In genomic region chr6:2842139-2842552, GRCh38 we compare ENCODE assay signal across 9 cellular contexts. TPM values are rescaled to one million over a fixed set of nuclear protein-coding genes. Genes with fewer than 3 reads are reported as not detected.
DNase-seq lines count a peak whose midpoint lies in the region; ATAC-seq, FAIRE-seq and TF ChIP-seq lines count a peak whose summit lies in the region.
"Had no signal": no experiment of that assay in that cellular context is flagged by ENCODE, and none has a peak within 500 bp of the region (broad histone marks: within the 10 kb centered on the region; RNA-seq: fewer than 3 reads in every experiment).

No MANE protein-coding gene starts in this region.

- H3K4me1 ChIP-seq in K562 (replicated peaks in 1 of 2; ENCODE audit: control insufficient read depth in 2 of 2, insufficient read depth in 2 of 2, low read length in 2 of 2): peaks cover 27 to 36% of the 10 kb centered on the region in 2 experiments
- peaks cover 0 to 40% (median 36%) of the 10 kb centered on the region in 4 donors for H3K4me1 ChIP-seq in tibial artery
- H3K4me1 ChIP-seq in mucosa of descending colon (ENCODE audit: low read depth): peaks cover 30% of the 10 kb centered on the region
- H3K4me1 ChIP-seq: BE2C had no signal

- H3K27ac ChIP-seq in K562 (ENCODE audit: extremely low read depth, low read depth, low read length): peak overlapping the region; percentile 84
- peak overlapping the region; percentile 94 to 97 for H3K27ac ChIP-seq in tibial artery

- H3K9me3 ChIP-seq in K562 (replicated peaks; ENCODE audit: control insufficient read depth, insufficient read depth, low read depth, low read length) (no peaks in the 10 kb centered on the region), tibial artery (no peaks in the 10 kb centered on the region), mucosa of descending colon (no peaks in the 10 kb centered on the region)
- H3K9me3 ChIP-seq: BE2C had no signal

- BruUV-seq in K562 (replicated peaks; lab: Mats Ljungman, UMichigan): no TSS peak

- H3K27me3 Mint-ChIP-seq in activated T-cell treated with anti-CD3 and anti-CD28 coated beads, Interleukin-2, amount 50 U/mL, for 24 hours: no peaks in the 10 kb centered on the region
- H3K27me3 Mint-ChIP-seq in memory B cell: no peaks in the 10 kb centered on the region

- ATAC-seq in K562 (no peak), memory B cell (ENCODE audit: low read depth) (no peak), mucosa of descending colon (no peak)

- H3K9me3 Mint-ChIP-seq in activated T-cell treated with anti-CD3 and anti-CD28 coated beads, Interleukin-2, amount 50 U/mL, for 24 hours: no peaks in the 10 kb centered on the region
- H3K9me3 Mint-ChIP-seq in memory B cell: no peaks in the 10 kb centered on the region

- CTCF ChIA-PET in K562 (lab: Yijun Ruan, JAX; ENCODE audit: low intra/inter-chr PET ratio): interaction anchor here (1.2 kb wide), 1 partner anchor 70 kb away, joined by 4 read pairs; no protein-coding TSS in a partner anchor

- intact Hi-C loops in K562 (cut with micrococcal nuclease): no loop called here
- intact Hi-C loops in tibial artery (cut with DNase I; ENCODE audit: low total_unique reads): loop anchor here (5.0 kb wide), 3 partner anchors 50 to 145 kb away; no protein-coding TSS in a partner anchor
- intact Hi-C loops in mucosa of descending colon (cut with DNase I, micrococcal nuclease): loop anchor here in 1 of 2 donors (5.0 kb wide), 1 partner anchor 50 kb away; no protein-coding TSS in a partner anchor

- H3K36me3 ChIP-seq in K562 (ENCODE audit: control insufficient read depth, insufficient read depth, low read length) (peaks cover 27% of the 10 kb centered on the region), tibial artery (peaks cover 7 to 25% (median 13%) of the 10 kb centered on the region in 3 donors), mucosa of descending colon (ENCODE audit: low read depth) (no peaks in the 10 kb centered on the region)
- H3K36me3 ChIP-seq: BE2C had no signal

- WGBS in K562 (ENCODE audit: insufficient coverage, low coverage, missing lambda C conversion rate): 12% methylated on average over 2 of the region's 2 CpGs

- in situ Hi-C loops in K562 (cut with MboI): loop anchor here (5.0 kb wide), 2 partner anchors 55 to 210 kb away; no protein-coding TSS in a partner anchor

- H3K27me3 ChIP-seq in K562 (ENCODE audit: control insufficient read depth in 2 of 2, insufficient read depth in 2 of 2, low read length in 2 of 2) (no peaks in the 10 kb centered on the region), tibial artery (no peaks in the 10 kb centered on the region)
- H3K27me3 ChIP-seq: BE2C had no signal

- H3K4me3 Mint-ChIP-seq in activated T-cell treated with anti-CD3 and anti-CD28 coated beads, Interleukin-2, amount 50 U/mL, for 24 hours: peak overlapping the region; percentile 87
- H3K4me3 Mint-ChIP-seq in memory B cell: peak overlapping the region; percentile 85

- peak overlapping the region; percentile 89 for H2AFZ ChIP-seq in K562 (ENCODE audit: low read depth, low read length)

- no peaks in the 10 kb centered on the region for H4K20me1 ChIP-seq in K562 (replicated peaks; ENCODE audit: control insufficient read depth, insufficient read depth, low read length)

- peak overlapping the region; percentile 52 for H3K4me3 ChIP-seq in K562
- H3K4me3 ChIP-seq in tibial artery: peak overlapping the region; percentile 68 to 78
- H3K4me3 ChIP-seq in mucosa of descending colon: no peak overlapping the region

- TF ChIP-seq RAD21 in K562 (CRISPR knock-in tag; conservative IDR thresholded peaks at IDR 0.05 in 1 of 2, IDR thresholded peaks at IDR 0.05 in 1 of 2): no peak

- H3K4me2 ChIP-seq in K562 (ENCODE audit: insufficient read depth, low read length): peak overlapping the region; percentile 83

- FAIRE-seq in K562 (lab: Jason Lieb, UNC): no peak

- peaks cover 70% of the 10 kb centered on the region for H3K4me1 Mint-ChIP-seq in activated T-cell treated with anti-CD3 and anti-CD28 coated beads, Interleukin-2, amount 50 U/mL, for 24 hours (ENCODE audit: low read depth)
- H3K4me1 Mint-ChIP-seq in memory B cell: peaks cover 39% of the 10 kb centered on the region

- peaks cover 36% of the 10 kb centered on the region for H3K36me3 Mint-ChIP-seq in activated T-cell treated with anti-CD3 and anti-CD28 coated beads, Interleukin-2, amount 50 U/mL, for 24 hours (ENCODE audit: low read depth)
- peaks cover 15% of the 10 kb centered on the region for H3K36me3 Mint-ChIP-seq in memory B cell

- H3K9ac ChIP-seq in K562 (ENCODE audit: insufficient read depth in 1 of 2, low read depth in 2 of 2, low read length in 2 of 2): peak overlapping the region; percentile 67 to 92

- TF ChIP-seq EP300 in K562 (IDR thresholded peaks at IDR 0.05; ENCODE audit: low read length): no peak

- TF ChIP-seq CTCF in K562 (IDR thresholded peaks at IDR 0.05 in 2 of 3, conservative IDR thresholded peaks at IDR 0.05 in 1 of 3; ENCODE audit: insufficient read depth in 2 of 3, low read depth in 1 of 3, low read length in 3 of 3) (no peak), tibial artery (IDR thresholded peaks at IDR 0.05) (no peak), mucosa of descending colon (IDR thresholded peaks at IDR 0.05) (no peak)

- no peak for DNase-seq in activated T-cell treated with anti-CD3 and anti-CD28 coated beads, Interleukin-2, amount 50 U/mL, for 24 hours
- no peak for DNase-seq in activated T-cell treated with anti-CD3 and anti-CD28 coated beads for 4 hours
- no peak for DNase-seq in K562 (ENCODE audit: extremely low read depth in 1 of 4, low spot score in 3 of 4)
- DNase-seq in memory B cell (ENCODE audit: low spot score in 2 of 2): no peak
- DNase-seq in tibial artery: no peak
- no peak for DNase-seq in mesenteric fat pad (ENCODE audit: low spot score)
- DNase-seq in CD1c-positive myeloid dendritic cell (ENCODE audit: extremely low spot score): no peak
- DNase-seq in mucosa of descending colon: no peak

- POLR2A ChIA-PET in K562 (lab: Yijun Ruan, JAX): interaction anchor here (0.5 to 4.0 kb wide), 39 partner anchors 8 to 1017 kb away, joined by 3 to 52 read pairs (median 4); partner anchors contain the start of genes NQO2, SERPINB6, SERPINB9 and WRNIP1

- peak overlapping the region; percentile 95 for H3K27ac Mint-ChIP-seq in activated T-cell treated with anti-CD3 and anti-CD28 coated beads, Interleukin-2, amount 50 U/mL, for 24 hours
- H3K27ac Mint-ChIP-seq in memory B cell: peak overlapping the region; percentile 86

- H3K79me2 ChIP-seq in K562 (ENCODE audit: control insufficient read depth, insufficient read depth, low read length): peaks cover 23% of the 10 kb centered on the region

- TF ChIP-seq POLR2A in K562 (conservative IDR thresholded peaks at IDR 0.05): no peak

- H3K9me1 ChIP-seq in K562 (ENCODE audit: control insufficient read depth, insufficient read depth, low read length): no peaks in the 10 kb centered on the region

TF ChIP-seq in K562, 482 proteins besides CTCF, POLR2A, EP300 and RAD21 (continues in another document):
- no peak for TF ChIP-seq SIRT6 (IDR thresholded peaks at IDR 0.05; ENCODE audit: low read depth, low read length)
- TF ChIP-seq ZNF507 (tag; conservative IDR thresholded peaks at IDR 0.05): no peak
- TF ChIP-seq ARNT (IDR thresholded peaks at IDR 0.05): peak in 1 of 2 experiments; percentile 65; a peak in 2 of 4 replicates
- no peak for TF ChIP-seq KLF13 (tag; IDR thresholded peaks at IDR 0.05; ENCODE audit: borderline replicate concordance, low read depth)
- TF ChIP-seq SMARCE1 (IDR thresholded peaks at IDR 0.05): 0 out of 2 replicates have a peak, but pooled peaks have one; percentile 20
- peak in 1 of 2 experiments; percentile 34; a peak in 2 of 4 replicates for TF ChIP-seq NRF1 (conservative IDR thresholded peaks at IDR 0.05 in 1 of 2, IDR thresholded peaks at IDR 0.05 in 1 of 2)

RNA-seq across cellular contexts. Expression of gene SERPINB1, which starts 0.5 kb away (rescaled TPM):
- total RNA-seq in K562 (2011; cell fraction: chromatin; rRNA removed; ENCODE audit: low replicate concordance): 11.1 and 19.1 TPM in 2 replicates
- 13.9 and 18.2 TPM in 2 replicates for total RNA-seq in K562 (2011; cell fraction: nucleolus; rRNA removed)
- 16.9 and 26.9 TPM in 2 replicates for total RNA-seq in K562 (2011; cell fraction: nucleoplasm; rRNA removed)
- 36.7 and 41.2 TPM in 2 replicates for total RNA-seq in K562 (2014; rRNA removed)
- 49.3 and 62.5 TPM in 2 replicates for total RNA-seq in K562 (2014; rRNA removed; fragmentation: Illumina TruSeq; extraction: Trizol)
- 31.9 and 33.9 TPM in 2 replicates for total RNA-seq in K562 (2015; rRNA removed; fragmentation: Illumina TruSeq; extraction: Trizol)
- total RNA-seq in K562 (2021): 45.6 and 46.5 TPM in 2 replicates
- polyA plus RNA-seq in K562 (2011; rRNA removed): 49.4 and 108 TPM in 2 replicates
- polyA plus RNA-seq in K562 (2011; cell fraction: cytosol; rRNA removed): 24.3 and 27.5 TPM in 2 replicates
- 22.6 and 24.2 TPM in 2 replicates for polyA plus RNA-seq in K562 (2011; cell fraction: nucleus; rRNA removed)
- polyA plus RNA-seq in K562 (2012): 44.7 and 93.0 TPM in 2 replicates
- 57.7 and 78.3 TPM in 2 replicates for polyA plus RNA-seq in K562 (2014; fragmentation: Illumina TruSeq; extraction: Trizol)
- 10 to 100 TPM; 63.8 to 68.7 TPM for polyA plus RNA-seq in K562 (2014; fragmentation: Nextera tagmentation; extraction: Ambion mirVana)
- 61.9 and 66.9 TPM in 2 replicates for polyA plus RNA-seq in K562 (2014; rRNA removed)
- polyA minus RNA-seq in K562 (2011; rRNA and poly(A)+ RNA removed): 48.6 and 55.2 TPM in 2 replicates
- 25.9 and 43.6 TPM in 2 replicates for polyA minus RNA-seq in K562 (2011; cell fraction: cytosol; rRNA and poly(A)+ RNA removed)
- polyA minus RNA-seq in K562 (2011; cell fraction: nucleus; rRNA and poly(A)+ RNA removed): 20.3 and 22.5 TPM in 2 replicates
- total RNA-seq in mesenteric fat pad: 55.6 TPM
- total RNA-seq in mucosa of descending colon: 100 to 1,000 TPM in 2 of 3 donors, 10 to 100 TPM in 1; 66.7 to 187 (median 132) TPM
